8 cellular contexts compared by ENCODE assay signal in genomic region chr15:45402162-45402954, GRCh38. TPM values are rescaled to one million over a fixed set of nuclear protein-coding genes. Genes with fewer than 3 reads are reported as not detected.
DNase-seq lines count a peak whose midpoint lies in the region; ATAC-seq, FAIRE-seq and TF ChIP-seq lines count a peak whose summit lies in the region.

No MANE protein-coding gene starts in this region.

- ATAC-seq in GM21367 (IDR thresholded peaks at IDR 0.05; ENCODE audit: unreplicated experiment) (peak; percentile 79), memory B cell (ENCODE audit: low read depth) (peak; percentile 90)

- H2BK5ac ChIP-seq in H1 (ENCODE audit: low read depth, low read length) = peak overlapping the region; percentile 83

- H4K5ac ChIP-seq in H1 (ENCODE audit: insufficient read length, low read depth, low read length) = peak overlapping the region; percentile 96

- H3K56ac ChIP-seq in H1 (replicated peaks; ENCODE audit: insufficient read length, low read depth, low read length) = peak overlapping the region; percentile 30

- H3K27ac Mint-ChIP-seq in memory B cell = peak overlapping the region; percentile 94

- H3K36me3 ChIP-seq in H1 (ENCODE audit: control insufficient read depth in 2 of 4, insufficient read depth in 4 of 4, low read length in 3 of 4) = peaks cover 6 to 25% (median 10%) of the 10 kb centered on the region in 4 experiments; a peak in 6 of 8 replicates

- H2BK20ac ChIP-seq in H1 (ENCODE audit: low read length) = no peak overlapping the region

- no peaks in the 10 kb centered on the region for H3K27me3 Mint-ChIP-seq in memory B cell

- H3K9ac ChIP-seq in H1 (replicated peaks in 1 of 4; ENCODE audit: extremely low read depth in 1 of 4, low read depth in 3 of 4, low read length in 3 of 4) = peak overlapping the region; percentile 88 to 95 (median 93)

- TF ChIP-seq CTCF in H1 (IDR thresholded peaks at IDR 0.05; ENCODE audit: control extremely low read depth in 1 of 3, insufficient read depth in 1 of 3, low read depth in 1 of 3, low read length in 3 of 3) = no peak

- no peak for TF ChIP-seq RAD21 in H1 (IDR thresholded peaks at IDR 0.05 in 1 of 2, conservative IDR thresholded peaks at IDR 0.05 in 1 of 2; ENCODE audit: low read depth in 2 of 2, low read length in 2 of 2)

- no peak overlapping the region for H2AK5ac ChIP-seq in H1 (ENCODE audit: low read depth, low read length)

- H4K91ac ChIP-seq in H1 (replicated peaks; ENCODE audit: insufficient read length, low read length) = peak overlapping the region; percentile 87

- CTCF ChIA-PET in H1 (lab: Charles Lee; ENCODE audit: partially characterized antibody) = interaction anchor here (0.6 to 9.3 kb wide), 16 partner anchors 9 to 306 kb away, joined by 3 to 97 read pairs (median 3); no protein-coding TSS in a partner anchor

- H2AFZ ChIP-seq in H1 (ENCODE audit: low read length) = peak overlapping the region; percentile 90

- no peak overlapping the region for H3K14ac ChIP-seq in H1 (ENCODE audit: insufficient read length)

- FAIRE-seq in H1 (lab: Jason Lieb, UNC) = peak; percentile 93

- peak in 1 of 2 experiments; percentile 75; a peak in 2 of 3 replicates for TF ChIP-seq POLR2A in H1 (IDR thresholded peaks at IDR 0.05; ENCODE audit: control extremely low read depth in 1 of 2, low read depth in 2 of 2, low read length in 2 of 2)

- peaks cover 14% of the 10 kb centered on the region for H3K4me1 Mint-ChIP-seq in memory B cell

- peak overlapping the region; percentile 81 to 99 (median 85) for H3K4me3 ChIP-seq in H1 (ENCODE audit: extremely low read depth in 1 of 4, insufficient read depth in 2 of 4, low read depth in 3 of 4, low read length in 4 of 4)

- peak overlapping the region; percentile 39; the same call in 1 of the 2 replicates for H3K18ac ChIP-seq in H1 (ENCODE audit: extremely low read depth, low read length)

- no peaks in the 10 kb centered on the region for H3K79me1 ChIP-seq in H1 (ENCODE audit: low read depth, low read length)

- H3K4me1 ChIP-seq in H1 (replicated peaks in 1 of 4; ENCODE audit: control insufficient read depth in 3 of 4, insufficient read depth in 4 of 4, low read length in 3 of 4) = peaks cover 0 to 7% (median 0%) of the 10 kb centered on the region in 4 experiments; a peak in 2 of 7 replicates

- no peak overlapping the region for H3K23ac ChIP-seq in H1 (ENCODE audit: insufficient read length)

- H3K79me2 ChIP-seq in H1 (ENCODE audit: control insufficient read depth in 1 of 2, insufficient read depth in 2 of 2, low read length in 2 of 2) = peaks cover 4 to 27% of the 10 kb centered on the region in 2 experiments

- H3K36me3 Mint-ChIP-seq in memory B cell = peaks cover 10% of the 10 kb centered on the region

- H2BK120ac ChIP-seq in H1 (replicated peaks; ENCODE audit: low read depth, low read length) = no peak overlapping the region

- H3K4ac ChIP-seq in H1 (replicated peaks; ENCODE audit: insufficient read length, low read depth, low read length) = no peak overlapping the region

- POLR2A ChIA-PET in H1 (lab: Charles Lee; ENCODE audit: partially characterized antibody) = interaction anchor here (0.5 to 2.9 kb wide), 19 partner anchors 10 to 242 kb away, joined by 3 to 22 read pairs (median 4); partner anchors contain the start of genes BLOC1S6 and GATM

- DNase-seq in COR-L47 (lab: John Stamatoyannopoulos, UW) = peak; percentile 98
- peak; percentile 92 for DNase-seq in HT1080 (ENCODE audit: low read depth)
- DNase-seq in NOMO-1 (lab: John Stamatoyannopoulos, UW; ENCODE audit: unreplicated experiment in 2 of 2) = peak; percentile 97 to 98
- DNase-seq in activated CD8-positive, alpha-beta memory T cell treated with anti-CD3 and anti-CD28 coated beads for 48 hours (ENCODE audit: low read depth in 2 of 3, low spot score in 2 of 3) = peak; percentile 87 to 91 (median 90)
- DNase-seq in H1 (ENCODE audit: low read depth in 1 of 2, low spot score in 2 of 2) = peak; percentile 93 to 94
- peak; percentile 83 to 94 for DNase-seq in memory B cell (ENCODE audit: low spot score in 2 of 2)
- DNase-seq in stimulated activated CD8-positive, alpha-beta memory T cell treated with anti-CD3 and anti-CD28 coated beads, Interleukin-12 subunit alpha, Interleukin-12 subunit beta, amount 100 ng/mL, for 1 hour (ENCODE audit: low read depth) = peak; percentile 92

- no peaks in the 10 kb centered on the region for H3K9me3 Mint-ChIP-seq in memory B cell

- no peak overlapping the region for H2BK12ac ChIP-seq in H1 (ENCODE audit: low read depth, low read length)

- H3K27ac ChIP-seq in H1 (ENCODE audit: low read depth, low read length) = peak overlapping the region; percentile 88

- no peak for TF ChIP-seq EP300 in H1 (IDR thresholded peaks at IDR 0.05; ENCODE audit: borderline replicate concordance in 1 of 2, low read depth in 2 of 2, low read length in 2 of 2)

- H3K23me2 ChIP-seq in H1 (ENCODE audit: low read depth, low read length) = peaks cover 5% of the 10 kb centered on the region

- H3K4me2 ChIP-seq in H1 (ENCODE audit: insufficient read depth in 1 of 2, low read depth in 2 of 2, low read length in 2 of 2) = peak overlapping the region; percentile 75 to 85

- H4K8ac ChIP-seq in H1 (ENCODE audit: extremely low read depth, insufficient read depth, low read length) = peak overlapping the region; percentile 98

- H3K27me3 ChIP-seq in H1 (replicated peaks in 1 of 4; ENCODE audit: control insufficient read depth in 3 of 4, extremely low read depth in 1 of 4, insufficient read depth in 3 of 4, low read length in 3 of 4) = no peaks in the 10 kb centered on the region

- no peaks in the 10 kb centered on the region for H3K9me3 ChIP-seq in H1 (ENCODE audit: insufficient read depth in 2 of 2, low read depth in 1 of 2, low read length in 1 of 2)

- peaks cover 0 to 6% of the 10 kb centered on the region in 2 experiments for H4K20me1 ChIP-seq in H1 (replicated peaks in 1 of 2; ENCODE audit: control insufficient read depth in 1 of 2, insufficient read depth in 2 of 2, low read length in 2 of 2)

- 1% methylated on average over 58 of the region's 84 CpGs; no CpG with 5 or more reads in 1 of the 2 experiments for WGBS in H1 (ENCODE audit: extremely low coverage in 1 of 2, insufficient coverage in 1 of 2, insufficient read length in 1 of 2, insufficient replicate concordance in 2 of 2, low coverage in 1 of 2, low lambda C conversion rate in 2 of 2, missing lambda C conversion rate in 1 of 2), 2 experiments

- H2BK15ac ChIP-seq in H1 (ENCODE audit: low read length) = no peak overlapping the region

- H3K4me3 Mint-ChIP-seq in memory B cell = peak overlapping the region; percentile 95

TF ChIP-seq in H1, 55 proteins besides CTCF, POLR2A, EP300 and RAD21 (continues in another document):
- TF ChIP-seq CHD1 (IDR thresholded peaks at IDR 0.05; ENCODE audit: low read depth, low read length) = no peak
- TF ChIP-seq TBP (IDR thresholded peaks at IDR 0.05; ENCODE audit: low read depth, low read length) = peak; percentile 84
- no peak for TF ChIP-seq SIRT6 (IDR thresholded peaks at IDR 0.05; ENCODE audit: low read length)
- peak; percentile 72; the same call in 1 of the 2 replicates for TF ChIP-seq SP4 (IDR thresholded peaks at IDR 0.05; ENCODE audit: low read length)
- TF ChIP-seq E2F6 (IDR thresholded peaks at IDR 0.05) = peak; percentile 50
- no peak for TF ChIP-seq BRCA1 (IDR thresholded peaks at IDR 0.05; ENCODE audit: low read depth, low read length)
- no peak for TF ChIP-seq JUN (IDR thresholded peaks at IDR 0.05; ENCODE audit: low read depth, low read length)
- TF ChIP-seq BACH1 (IDR thresholded peaks at IDR 0.05; ENCODE audit: low read length) = no peak
- peak; percentile 72; the same call in 1 of the 2 replicates for TF ChIP-seq POLR2AphosphoS5 (IDR thresholded peaks at IDR 0.05; ENCODE audit: low read depth, low read length)
- TF ChIP-seq CEBPB (IDR thresholded peaks at IDR 0.05; ENCODE audit: low read depth, low read length) = peak; percentile 82
- TF ChIP-seq SP2 (IDR thresholded peaks at IDR 0.05; ENCODE audit: low read length) = peak; percentile 70
- TF ChIP-seq EGR1 (IDR thresholded peaks at IDR 0.05; ENCODE audit: borderline replicate concordance, low read depth, low read length) = no peak
- TF ChIP-seq GABPA (IDR thresholded peaks at IDR 0.05; ENCODE audit: borderline replicate concordance, insufficient read depth, low read length) = peak; percentile 86; the same call in 1 of the 2 replicates
- TF ChIP-seq ATF2 (IDR thresholded peaks at IDR 0.05; ENCODE audit: low read length) = no peak
- peak; percentile 94 for TF ChIP-seq SP1 (IDR thresholded peaks at IDR 0.05; ENCODE audit: low read depth, low read length)
- peak; percentile 75 for TF ChIP-seq PHF8 (conservative IDR thresholded peaks at IDR 0.05; ENCODE audit: low read depth, low read length)

RNA-seq across cellular contexts. Expression of gene GATM, which starts 24.0 kb away (rescaled TPM):
- not detected in 2 replicates for total RNA-seq in HT1080 (2014; rRNA removed; shearing (Covaris generic))
- 0.17 and 0.34 TPM in 2 replicates for polyA plus RNA-seq in HT1080 (2015; cell fraction: cytosol; rRNA removed)
- polyA plus RNA-seq in HT1080 (2015; cell fraction: nucleus; rRNA removed) = 0.38 and 0.41 TPM in 2 replicates
- total RNA-seq in H1 (2021; fragmentation: NEBNext Ultra II Directional; extraction: Animal tissue kit (Norgen Biotek cat#: 25700)) = 10.0 and 10.2 TPM in 2 replicates
- 13.5 and 15.1 TPM in 2 replicates for polyA plus RNA-seq in H1 (2011; rRNA removed)
- 19.1 TPM for polyA plus RNA-seq in H1 (2011; cell fraction: cytosol; rRNA removed)
- 12.6 TPM for polyA plus RNA-seq in H1 (2011; cell fraction: nucleus; rRNA removed)
- 9.0 to 12.4 TPM (median 10.1 TPM) in 4 replicates for polyA plus RNA-seq in H1 (2012, experiment 1 of 2)
- 3.4 TPM for polyA plus RNA-seq in H1 (2012, experiment 2 of 2)
- polyA plus RNA-seq in H1 (2013, experiment 1 of 2) = 8.9 TPM
- polyA plus RNA-seq in H1 (2013, experiment 2 of 2) = 9.0 TPM
- 15.5 and 22.0 TPM in 2 replicates for polyA minus RNA-seq in H1 (2011; rRNA and poly(A)+ RNA removed)
- polyA minus RNA-seq in H1 (2011; cell fraction: cytosol; rRNA and poly(A)+ RNA removed) = 8.5 TPM
- 17.3 TPM for polyA minus RNA-seq in H1 (2011; cell fraction: nucleus; rRNA and poly(A)+ RNA removed)

Comparison
In these comparisons a context has a peak if more than half of its experiments do, and no peak if none do; other contexts are left out.
1. Peak in every context shown above with its lines: DNase-seq, ATAC-seq, H3K4me3 ChIP-seq and H3K27ac ChIP-seq.
2. RNA of gene GATM, which starts 24.0 kb away (total RNA-seq): 10.0 to 10.2 TPM in H1; not detected in HT1080; every median in the first group is over 10 times any median in the second.